11 cellular contexts compared by ENCODE assay signal in genomic region chr5:850511-851006, GRCh38. TPM values are rescaled to one million over a fixed set of nuclear protein-coding genes. Genes with fewer than 3 reads are reported as not detected.
DNase-seq lines count a peak whose midpoint lies in the region; ATAC-seq and TF ChIP-seq lines count a peak whose summit lies in the region.
"Had no signal": no experiment of that assay in that cellular context is flagged by ENCODE, and none has a peak within 500 bp of the region (broad histone marks: within the 10 kb centered on the region; RNA-seq: fewer than 3 reads in every experiment).

TSS of gene ZDHHC11 (minus strand) at chr5:850986. CDS start at chr5:850602, 384 bp downstream.

- POLR2A ChIA-PET in activated B cell treated with CpG ODN at 0.5 μM for 24 hours (lab: Charles Lee), result no interaction called here

- no peak for ATAC-seq in activated T-cell treated with anti-CD3 and anti-CD28 coated beads, Interleukin-2, amount 50 U/mL, for 72 hours (replicated peaks in 1 of 2)
- ATAC-seq in activated B cell treated with CpG ODN at 0.5 μM for 24 hours (ENCODE audit: low read depth) (no peak), right lobe of liver (peak; percentile 29 to 59 (median 46))

- no peaks in the 10 kb centered on the region for H3K27me3 ChIP-seq in right lobe of liver
- H3K27me3 ChIP-seq in transverse colon, result peaks cover 31% of the 10 kb centered on the region

- H3K9me3 Mint-ChIP-seq in activated T-cell treated with anti-CD3 and anti-CD28 coated beads, Interleukin-2, amount 50 U/mL, for 72 hours, result no peaks in the 10 kb centered on the region
- no peaks in the 10 kb centered on the region for H3K9me3 Mint-ChIP-seq in activated B cell treated with CpG ODN at 0.5 μM for 24 hours
- H3K9me3 Mint-ChIP-seq in type B pancreatic cell, result no peaks in the 10 kb centered on the region
- H3K9me3 Mint-ChIP-seq: activated CD4-positive, alpha-beta memory T cell treated with anti-CD3 and anti-CD28 coated beads, Interleukin-2, amount 10 ng/mL, durations not matched to agents 7 days and 5 days; dendritic cell treated with granulocyte-macrophage colony-stimulating factor and Interleukin-4, amounts not matched to agents 40 ng/mL and 50 ng/mL, for 4 days had no signal

- H3K4me3 ChIP-seq in right lobe of liver (peak within 1 kb of the TSS in 2 of 3 donors; percentile 9 to 21), transverse colon (no peak within 1 kb of the TSS)

- no peaks in the 10 kb centered on the region for H3K36me3 Mint-ChIP-seq in activated T-cell treated with anti-CD3 and anti-CD28 coated beads, Interleukin-2, amount 50 U/mL, for 72 hours (ENCODE audit: insufficient read depth in 2 of 2)
- H3K36me3 Mint-ChIP-seq in activated B cell treated with CpG ODN at 0.5 μM for 24 hours (ENCODE audit: low read depth), result no peaks in the 10 kb centered on the region
- H3K36me3 Mint-ChIP-seq in type B pancreatic cell, result no peaks in the 10 kb centered on the region

- H3K27ac Mint-ChIP-seq in activated T-cell treated with anti-CD3 and anti-CD28 coated beads, Interleukin-2, amount 50 U/mL, for 72 hours, result no peak within 1 kb of the TSS
- H3K27ac Mint-ChIP-seq in activated B cell treated with CpG ODN at 0.5 μM for 24 hours (no peak within 1 kb of the TSS), type B pancreatic cell (no peak within 1 kb of the TSS)
- H3K27ac Mint-ChIP-seq: activated CD4-positive, alpha-beta memory T cell treated with anti-CD3 and anti-CD28 coated beads, Interleukin-2, amount 10 ng/mL, durations not matched to agents 7 days and 5 days; dendritic cell treated with granulocyte-macrophage colony-stimulating factor and Interleukin-4, amounts not matched to agents 40 ng/mL and 50 ng/mL, for 4 days had no signal

- no peak within 1 kb of the TSS for H3K4me3 Mint-ChIP-seq in activated T-cell treated with anti-CD3 and anti-CD28 coated beads, Interleukin-2, amount 50 U/mL, for 72 hours
- H3K4me3 Mint-ChIP-seq in activated B cell treated with CpG ODN at 0.5 μM for 24 hours (no peak within 1 kb of the TSS), type B pancreatic cell (no peak within 1 kb of the TSS)
- H3K4me3 Mint-ChIP-seq: activated CD4-positive, alpha-beta memory T cell treated with anti-CD3 and anti-CD28 coated beads, Interleukin-2, amount 10 ng/mL, durations not matched to agents 7 days and 5 days; dendritic cell treated with granulocyte-macrophage colony-stimulating factor and Interleukin-4, amounts not matched to agents 40 ng/mL and 50 ng/mL, for 4 days had no signal

- no peaks in the 10 kb centered on the region for H3K4me1 ChIP-seq in right lobe of liver
- peaks cover 0 to 8% (median 2%) of the 10 kb centered on the region in 4 donors for H3K4me1 ChIP-seq in transverse colon

- peaks cover 8% of the 10 kb centered on the region for H3K4me1 Mint-ChIP-seq in activated T-cell treated with anti-CD3 and anti-CD28 coated beads, Interleukin-2, amount 50 U/mL, for 72 hours (ENCODE audit: low read depth)
- H3K4me1 Mint-ChIP-seq in activated B cell treated with CpG ODN at 0.5 μM for 24 hours (peaks cover 7% of the 10 kb centered on the region), type B pancreatic cell (ENCODE audit: unreplicated experiment) (peaks cover 5% of the 10 kb centered on the region)

- peaks cover 13% of the 10 kb centered on the region for H3K27me3 Mint-ChIP-seq in activated T-cell treated with anti-CD3 and anti-CD28 coated beads, Interleukin-2, amount 50 U/mL, for 72 hours (ENCODE audit: low read depth)
- peaks cover 5% of the 10 kb centered on the region for H3K27me3 Mint-ChIP-seq in activated B cell treated with CpG ODN at 0.5 μM for 24 hours
- H3K27me3 Mint-ChIP-seq in type B pancreatic cell, result no peaks in the 10 kb centered on the region
- H3K27me3 Mint-ChIP-seq: activated CD4-positive, alpha-beta memory T cell treated with anti-CD3 and anti-CD28 coated beads, Interleukin-2, amount 10 ng/mL, durations not matched to agents 7 days and 5 days had no signal

- no peak for TF ChIP-seq POLR2A in right lobe of liver (IDR thresholded peaks at IDR 0.05)
- no peak for TF ChIP-seq POLR2A in transverse colon (IDR thresholded peaks at IDR 0.05)

- in situ Hi-C loops in transverse colon (cut with MboI; ENCODE audit: low pct_ligation_motif_present in 1 of 4, low pct_unique_long_range_greater_than_20kb in 1 of 4, low sequenced_read_pairs in 3 of 4), result no loop called here

- no peak for TF ChIP-seq EP300 in transverse colon (IDR thresholded peaks at IDR 0.05; ENCODE audit: low read depth)

- intact Hi-C loops in activated B cell treated with CpG ODN at 0.5 μM for 24 hours (cut with micrococcal nuclease) (no loop called here), right lobe of liver (cut with DNase I) (no loop called here), transverse colon (cut with DNase I; ENCODE audit: low total_unique reads) (no loop called here)

- 80% methylated on average over 4 of the region's 27 CpGs for WGBS in right lobe of liver (ENCODE audit: insufficient coverage, low coverage, low lambda C conversion rate, missing lambda C conversion rate)
- WGBS in transverse colon (ENCODE audit: low coverage in 1 of 2), 2 donors, result 48% methylated on average over 27 of the region's 27 CpGs; no CpG with 5 or more reads in 1 of the 2 donors

- H3K36me3 ChIP-seq in right lobe of liver (no peaks in the 10 kb centered on the region), transverse colon (no peaks in the 10 kb centered on the region)

- H3K27ac ChIP-seq in right lobe of liver (no peak within 1 kb of the TSS), transverse colon (no peak within 1 kb of the TSS)

- CTCF ChIA-PET in activated B cell treated with CpG ODN at 0.5 μM for 24 hours (lab: Charles Lee), result no interaction called here

- DNase-seq in activated T-cell treated with anti-CD3 and anti-CD28 coated beads, Interleukin-2, amount 50 U/mL, for 72 hours, result no peak
- DNase-seq in activated T-cell treated with anti-CD3 and anti-CD28 coated beads for 4 hours (no peak), activated B cell treated with CpG ODN at 0.5 μM for 24 hours (peak; percentile 10), right lobe of liver (peak; percentile 37 to 54 (median 47)), type B pancreatic cell (ENCODE audit: extremely low spot score, unreplicated experiment) (no peak), transverse colon (no peak), HUDEP-2 (lab: John Stamatoyannopoulos, UW; ENCODE audit: unreplicated experiment in 76 of 76) (no peak)
- DNase-seq in stimulated activated CD8-positive, alpha-beta memory T cell treated with anti-CD3 and anti-CD28 coated beads, Interleukin-4, amount 100 ng/mL, for 48 hours, result no peak
- DNase-seq: activated CD4-positive, alpha-beta memory T cell treated with anti-CD3 and anti-CD28 coated beads, Interleukin-2, amount 10 ng/mL, durations not matched to agents 7 days and 5 days; NCI-H446 had no signal

- TF ChIP-seq CTCF in activated B cell treated with CpG ODN at 0.5 μM for 24 hours (IDR thresholded peaks at IDR 0.05), result no peak
- no peak for TF ChIP-seq CTCF in right lobe of liver (IDR thresholded peaks at IDR 0.05)
- TF ChIP-seq CTCF in type B pancreatic cell (conservative IDR thresholded peaks at IDR 0.05), result no peak
- no peak for TF ChIP-seq CTCF in transverse colon (IDR thresholded peaks at IDR 0.05)

- H3K9me3 ChIP-seq in right lobe of liver (no peaks in the 10 kb centered on the region), transverse colon (no peaks in the 10 kb centered on the region)

RNA-seq across cellular contexts. Expression of gene ZDHHC11, which starts in this region (rescaled TPM):
- 10 to 100 TPM; 28.3 to 29.5 TPM for total RNA-seq in activated T-cell treated with anti-CD3 and anti-CD28 coated beads, Interleukin-2, amount 50 U/mL, for 72 hours
- total RNA-seq in activated B cell treated with CpG ODN at 0.5 μM for 24 hours, result 0.78 and 1.6 TPM in 2 replicates
- 10 to 100 TPM in 2 of 6 experiments, 1 to 10 TPM in 3, under 1 TPM in 1; 0.50 to 14.4 (median 5.8) TPM for total RNA-seq in right lobe of liver
- total RNA-seq in type B pancreatic cell (ENCODE audit: low replicate concordance), result 20.8 and 27.5 TPM in 2 replicates
- total RNA-seq in transverse colon, result 10 to 100 TPM in 2 of 4 donors, 1 to 10 TPM in 2; 1.2 to 15.0 (median 10.6) TPM

Comparison
In these comparisons a context has a peak if more than half of its experiments do, and no peak if none do; other contexts are left out.
1. ATAC-seq: peak in right lobe of liver (4 of 4); none in activated T-cell treated with anti-CD3 and anti-CD28 coated beads, Interleukin-2, amount 50 U/mL, for 72 hours (0 of 2) and activated B cell treated with CpG ODN at 0.5 μM for 24 hours (single experiment).
2. DNase-seq: peak in activated B cell treated with CpG ODN at 0.5 μM for 24 hours (single experiment) and right lobe of liver (3 of 3); none in activated T-cell treated with anti-CD3 and anti-CD28 coated beads, Interleukin-2, amount 50 U/mL, for 72 hours (0 of 2), activated T-cell treated with anti-CD3 and anti-CD28 coated beads for 4 hours (single experiment), type B pancreatic cell (single experiment), stimulated activated CD8-positive, alpha-beta memory T cell treated with anti-CD3 and anti-CD28 coated beads, Interleukin-4, amount 100 ng/mL, for 48 hours (single experiment), transverse colon (single experiment) and HUDEP-2 (0 of 76).
3. H3K4me3 ChIP-seq: peak in right lobe of liver (2 of 3); none in transverse colon (0 of 4).